ENCODE assay signal across 20 cellular contexts in the genomic region with DNA sequence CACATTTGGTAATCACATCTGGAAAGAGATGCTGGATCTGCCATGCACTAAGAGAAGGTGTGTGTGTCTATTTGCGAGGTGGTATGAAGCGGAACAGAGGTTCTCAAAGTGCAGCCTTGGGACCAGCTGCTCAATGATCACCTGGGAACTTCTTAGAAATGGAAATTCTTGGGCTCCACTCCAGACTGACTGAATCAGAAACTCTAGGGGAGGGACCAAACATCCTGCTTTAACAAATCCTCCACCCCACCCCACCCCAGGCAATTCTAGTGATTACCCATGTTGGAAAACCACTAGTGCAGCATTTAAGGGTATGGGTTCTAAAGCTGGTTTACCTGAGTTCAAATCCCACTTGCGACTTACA.
DNase-seq lines count a peak whose midpoint lies in the region; TF ChIP-seq lines count a peak whose summit lies in the region.
"Had no signal": no experiment of that assay in that cellular context is flagged by ENCODE, and none has a peak within 500 bp of the region (broad histone marks: within the 10 kb centered on the region; RNA-seq: fewer than 3 reads in every experiment).

No MANE protein-coding gene starts in this region.

- CTCF ChIA-PET in HEK293T (lab: Yijun Ruan, JAX), result interaction anchor here (0.7 kb wide), 1 partner anchor 63 kb away, joined by 3 read pairs; no protein-coding TSS in a partner anchor

- H3K27ac ChIP-seq in esophagus (ENCODE audit: low read depth in 2 of 2, low read length in 1 of 2) (peak overlapping the region; percentile 73 to 86), parathyroid adenoma (peak overlapping the region; percentile 9)
- H3K27ac ChIP-seq: left ventricle myocardium inferior had no signal

- H2AFZ ChIP-seq in parathyroid adenoma, result no peak overlapping the region

- POLR2A ChIA-PET in HEK293T (lab: Yijun Ruan, JAX), result no interaction called here

- peak; percentile 19 for DNase-seq in GM12865 (ENCODE audit: low read depth)
- DNase-seq in RPMI7951 (ENCODE audit: low read depth), result peak; percentile 15
- no peak for DNase-seq in NCI-H2227 (lab: John Stamatoyannopoulos, UW; ENCODE audit: unreplicated experiment)
- DNase-seq in GOT3 (lab: John Stamatoyannopoulos, UW), result no peak
- no peak for DNase-seq in activated effector memory CD4-positive, alpha-beta T cell treated with Interleukin-2 at 50 U/mL for 16 hours
- no peak for DNase-seq in HEK293T (ENCODE audit: extremely low spot score)
- DNase-seq: activated B cell treated with CpG ODN at 0.5 μM for 24 hours; activated CD4-positive, alpha-beta T cell treated with anti-CD3 and anti-CD28 coated beads, Interleukin-2, amount 50 U/mL, for 1 hour; activated naive CD4-positive, alpha-beta T cell; activated T-cell treated with anti-CD3 and anti-CD28 coated beads, Interleukin-2, amount 50 U/mL, for 4 hours; C1 segment of cervical spinal cord; COR-L47; dermis blood vessel endothelial cell; left ventricle myocardium inferior; NCI-H1436 treated with DMSO at 0.1 percent for 48 hours; NCI-H446 treated with DMSO at 0.1 percent for 48 hours; NCI-H82; stimulated activated CD4-positive, alpha-beta T cell treated with anti-CD3 and anti-CD28 coated beads, Interleukin-4, amount 100 ng/mL, for 4 hours had no signal

- TF ChIP-seq CTCF in GM12865 (IDR thresholded peaks at IDR 0.05; ENCODE audit: insufficient read depth, low read depth, low read length, missing control alignments) (no peak), parathyroid adenoma (IDR thresholded peaks at IDR 0.05) (no peak)

- peaks cover 0 to 11% of the 10 kb centered on the region in 2 donors for H3K4me1 ChIP-seq in esophagus (ENCODE audit: control insufficient read depth in 2 of 2, insufficient read depth in 2 of 2, low read length in 1 of 2)
- H3K4me1 ChIP-seq in parathyroid adenoma, result peaks cover 16% of the 10 kb centered on the region

- H3K27me3 ChIP-seq in esophagus (ENCODE audit: control insufficient read depth in 1 of 2, insufficient read depth in 2 of 2, low read length in 2 of 2) (no peaks in the 10 kb centered on the region), parathyroid adenoma (ENCODE audit: control insufficient read depth, insufficient read depth, low read length) (no peaks in the 10 kb centered on the region)

- H3K36me3 ChIP-seq in esophagus (ENCODE audit: control insufficient read depth in 2 of 2, insufficient read depth in 2 of 2, low read length in 1 of 2) (no peaks in the 10 kb centered on the region), parathyroid adenoma (ENCODE audit: control insufficient read depth, insufficient read depth, low read length) (no peaks in the 10 kb centered on the region)
- H3K36me3 ChIP-seq: left ventricle myocardium inferior had no signal

- 61 to 63% methylated on average over 3 of the region's 3 CpGs for WGBS in esophagus, 2 donors

- H3K9ac ChIP-seq in parathyroid adenoma, result no peak overlapping the region

- H3K9me3 ChIP-seq in esophagus (ENCODE audit: control insufficient read depth in 2 of 2, insufficient read depth in 1 of 2, low read depth in 1 of 2, low read length in 1 of 2) (no peaks in the 10 kb centered on the region), parathyroid adenoma (ENCODE audit: control insufficient read depth, low read length) (no peaks in the 10 kb centered on the region)
- H3K9me3 ChIP-seq: left ventricle myocardium inferior had no signal

- H3K79me2 ChIP-seq in parathyroid adenoma, result no peaks in the 10 kb centered on the region

- H3K4me3 ChIP-seq in GM12865 (ENCODE audit: low read depth, low read length), result no peak overlapping the region
- no peak overlapping the region for H3K4me3 ChIP-seq in esophagus (ENCODE audit: low read depth in 1 of 2, low read length in 2 of 2)
- H3K4me3 ChIP-seq in parathyroid adenoma (ENCODE audit: low read depth, low read length), result no peak overlapping the region
- H3K4me3 ChIP-seq: left ventricle myocardium inferior had no signal

- H3K4me2 ChIP-seq in parathyroid adenoma (ENCODE audit: low read length), result no peak overlapping the region

TF ChIP-seq in HEK293T, 16 proteins besides CTCF, POLR2A, EP300 and RAD21:
- no peak for TF ChIP-seq CTBP1 (IDR thresholded peaks at IDR 0.05; ENCODE audit: borderline replicate concordance)
- TF ChIP-seq HDGF (IDR thresholded peaks at IDR 0.05; ENCODE audit: borderline replicate concordance), result no peak
- no peak for TF ChIP-seq LEF1 (IDR thresholded peaks at IDR 0.05; ENCODE audit: borderline replicate concordance)
- TF ChIP-seq FOXK2 (IDR thresholded peaks at IDR 0.05), result no peak
- TF ChIP-seq, protein P1, sequence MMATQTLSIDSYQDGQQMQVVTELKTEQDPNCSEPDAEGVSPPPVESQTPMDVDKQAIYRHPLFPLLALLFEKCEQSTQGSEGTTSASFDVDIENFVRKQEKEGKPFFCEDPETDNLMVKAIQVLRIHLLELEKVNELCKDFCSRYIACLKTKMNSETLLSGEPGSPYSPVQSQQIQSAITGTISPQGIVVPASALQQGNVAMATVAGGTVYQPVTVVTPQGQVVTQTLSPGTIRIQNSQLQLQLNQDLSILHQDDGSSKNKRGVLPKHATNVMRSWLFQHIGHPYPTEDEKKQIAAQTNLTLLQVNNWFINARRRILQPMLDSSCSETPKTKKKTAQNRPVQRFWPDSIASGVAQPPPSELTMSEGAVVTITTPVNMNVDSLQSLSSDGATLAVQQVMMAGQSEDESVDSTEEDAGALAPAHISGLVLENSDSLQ (IDR thresholded peaks at IDR 0.05), result no peak
- no peak for TF ChIP-seq ARNT (IDR thresholded peaks at IDR 0.05)
- no peak for TF ChIP-seq NFRKB (IDR thresholded peaks at IDR 0.05)
- no peak for TF ChIP-seq TARDBP (IDR thresholded peaks at IDR 0.05)
- TF ChIP-seq SUZ12 (IDR thresholded peaks at IDR 0.05), result no peak
- TF ChIP-seq FOXA1 (IDR thresholded peaks at IDR 0.05), result no peak
- no peak for TF ChIP-seq ZNF384 (IDR thresholded peaks at IDR 0.05)
- no peak for TF ChIP-seq BHLHE40 (IDR thresholded peaks at IDR 0.05; ENCODE audit: borderline replicate concordance)
- TF ChIP-seq L3MBTL2 (conservative IDR thresholded peaks at IDR 0.05), result no peak
- TF ChIP-seq FOXM1 (IDR thresholded peaks at IDR 0.05; ENCODE audit: borderline replicate concordance), result no peak
- no peak for TF ChIP-seq SP1 (IDR thresholded peaks at IDR 0.05)
- no peak for TF ChIP-seq ELF4 (IDR thresholded peaks at IDR 0.05)

Comparison
In these comparisons a context has a peak if more than half of its experiments do, and no peak if none do; other contexts are left out.
1. DNase-seq: peak in GM12865 (single experiment) and RPMI7951 (single experiment); none in NCI-H2227 (single experiment), GOT3 (single experiment), activated effector memory CD4-positive, alpha-beta T cell treated with Interleukin-2 at 50 U/mL for 16 hours (single experiment) and HEK293T (single experiment).